Comparison of ENCODE assay signal across 8 cellular contexts in genomic region chr6:42166444-42167141, GRCh38. TPM values are rescaled to one million over a fixed set of nuclear protein-coding genes. Genes with fewer than 3 reads are reported as not detected.
DNase-seq lines count a peak whose midpoint lies in the region; ATAC-seq and TF ChIP-seq lines count a peak whose summit lies in the region.

No MANE protein-coding gene starts in this region.

- H3K9ac ChIP-seq in PC-3 (ENCODE audit: low read length) (no peak overlapping the region), neural cell (ENCODE audit: low read length) (no peak overlapping the region)

- peaks cover 5% of the 10 kb centered on the region for H3K4me1 Mint-ChIP-seq in activated T-cell treated with anti-CD3 and anti-CD28 coated beads, Interleukin-2, amount 50 U/mL, for 24 hours (ENCODE audit: low read depth)

- H3K4me2 ChIP-seq in PC-3 (ENCODE audit: low read length) (peak overlapping the region; percentile 38), neural cell (ENCODE audit: low read length) (no peak overlapping the region)

- no peaks in the 10 kb centered on the region for H3K9me3 Mint-ChIP-seq in activated T-cell treated with anti-CD3 and anti-CD28 coated beads, Interleukin-2, amount 50 U/mL, for 24 hours

- no peak for TF ChIP-seq EP300 in neural cell (conservative IDR thresholded peaks at IDR 0.05; ENCODE audit: poor library complexity, severe bottlenecking)
- TF ChIP-seq EP300 in stomach (IDR thresholded peaks at IDR 0.05), result no peak

- no peaks in the 10 kb centered on the region for H4K20me1 ChIP-seq in PC-3 (ENCODE audit: low read length)
- H4K20me1 ChIP-seq in neural cell (ENCODE audit: insufficient read depth), result no peaks in the 10 kb centered on the region

- no peaks in the 10 kb centered on the region for H3F3A ChIP-seq in PC-3 (ENCODE audit: low read length, unreplicated experiment)
- no peaks in the 10 kb centered on the region for H3F3A ChIP-seq in neural cell (ENCODE audit: insufficient read depth, low read length, poor library complexity, severe bottlenecking)

- TF ChIP-seq CTCF in PC-3 (conservative IDR thresholded peaks at IDR 0.05; ENCODE audit: low read depth, low read length), result peak; percentile 97
- TF ChIP-seq CTCF in neural cell (IDR thresholded peaks at IDR 0.05; ENCODE audit: poor library complexity, severe bottlenecking), result peak; percentile 80
- peak in 5 of 7 experiments; percentile 92 to 98 (median 96) for TF ChIP-seq CTCF in stomach (IDR thresholded peaks at IDR 0.05)

- no peaks in the 10 kb centered on the region for H3K36me3 Mint-ChIP-seq in activated T-cell treated with anti-CD3 and anti-CD28 coated beads, Interleukin-2, amount 50 U/mL, for 24 hours (ENCODE audit: low read depth)

- H3K36me3 ChIP-seq in PC-3 (ENCODE audit: low read depth, low read length) (no peaks in the 10 kb centered on the region), neural cell (ENCODE audit: insufficient read depth, low read length) (no peaks in the 10 kb centered on the region), stomach (no peaks in the 10 kb centered on the region)

- peak overlapping the region; percentile 71 for H3K27ac Mint-ChIP-seq in activated T-cell treated with anti-CD3 and anti-CD28 coated beads, Interleukin-2, amount 50 U/mL, for 24 hours

- H3K27me3 ChIP-seq in PC-3 (ENCODE audit: low read length) (no peaks in the 10 kb centered on the region), neural cell (ENCODE audit: insufficient read depth, low read depth, low read length) (no peaks in the 10 kb centered on the region), stomach (no peaks in the 10 kb centered on the region)

- H3K79me2 ChIP-seq in PC-3 (ENCODE audit: low read length) (no peaks in the 10 kb centered on the region), neural cell (replicated peaks; ENCODE audit: insufficient read depth, low read length) (no peaks in the 10 kb centered on the region)

- H3K27ac ChIP-seq in PC-3 (ENCODE audit: low read length) (no peak overlapping the region), neural cell (ENCODE audit: low read length) (no peak overlapping the region), stomach (no peak overlapping the region)

- H3K4me3 ChIP-seq in Jurkat, Clone E6-1 (ENCODE audit: low read length), result no peak overlapping the region
- H3K4me3 ChIP-seq in PC-3 (ENCODE audit: low read length) (no peak overlapping the region; the same call in 1 of the 2 replicates), neural cell (ENCODE audit: low read length) (no peak overlapping the region), stomach (no peak overlapping the region)

- H3K9me3 ChIP-seq in PC-3 (ENCODE audit: low read length) (no peaks in the 10 kb centered on the region), neural cell (ENCODE audit: low read length) (no peaks in the 10 kb centered on the region), stomach (no peaks in the 10 kb centered on the region)

- CTCF ChIA-PET in PC-3 (lab: Charles Lee), result interaction anchor here (0.6 kb wide), 1 partner anchor 48 kb away, joined by 3 read pairs; no protein-coding TSS in a partner anchor

- peak; percentile 95 for ATAC-seq in PC-3

- no peak overlapping the region for H3K4me3 Mint-ChIP-seq in activated T-cell treated with anti-CD3 and anti-CD28 coated beads, Interleukin-2, amount 50 U/mL, for 24 hours

- DNase-seq in DMS153 treated with DMSO at 0.1 percent for 48 hours (lab: John Stamatoyannopoulos, UW; ENCODE audit: unreplicated experiment) (peak; percentile 88), PC-3 (peak; percentile 94), fibroblast of peridontal ligament (ENCODE audit: extremely low read depth) (peak; percentile 67), stomach (peak; percentile 76), mesenteric fat pad (ENCODE audit: low spot score) (no peak)
- peak; percentile 66 for DNase-seq in Jurkat, Clone E6-1 (ENCODE audit: low read depth, low spot score)
- DNase-seq in activated T-cell treated with anti-CD3 and anti-CD28 coated beads, Interleukin-2, amount 50 U/mL, for 24 hours, result peak; percentile 84

- no peak for TF ChIP-seq POLR2A in stomach (IDR thresholded peaks at IDR 0.05)

- H2AFZ ChIP-seq in PC-3 (ENCODE audit: low read length) (peak overlapping the region; percentile 63), neural cell (ENCODE audit: low read depth, low read length) (no peak overlapping the region)

- H3K4me1 ChIP-seq in PC-3 (ENCODE audit: insufficient read depth, low read length) (peaks cover 8% of the 10 kb centered on the region), stomach (peaks cover 0 to 9% (median 0%) of the 10 kb centered on the region in 4 donors)

- peak; percentile 75 for TF ChIP-seq RAD21 in neural cell (conservative IDR thresholded peaks at IDR 0.05)

- no TSS peak for BruUV-seq in PC-3 (replicated peaks; lab: Mats Ljungman, UMichigan)

- no peaks in the 10 kb centered on the region for H3K9me2 ChIP-seq in PC-3 (replicated peaks; ENCODE audit: low read length)
- no peaks in the 10 kb centered on the region for H3K9me2 ChIP-seq in neural cell (ENCODE audit: insufficient read depth, low read length)

- 4 to 19% (median 14%) methylated on average over 6 to 8 of the region's 8 CpGs for WGBS in stomach, 5 donors

- intact Hi-C loops in PC-3 (cut with micrococcal nuclease), result loop anchor here (1.0 kb wide), 4 partner anchors 48 to 91 kb away; no protein-coding TSS in a partner anchor
- intact Hi-C loops in stomach (cut with DNase I; ENCODE audit: low total_unique reads), result loop anchor here (5.0 kb wide), 1 partner anchor 89 kb away; no protein-coding TSS in a partner anchor

- POLR2A ChIA-PET in PC-3 (lab: Charles Lee; ENCODE audit: unreplicated experiment), result interaction anchor here (0.6 kb wide), 1 partner anchor 60 kb away, joined by 3 read pairs; no protein-coding TSS in a partner anchor

- H3K27me3 Mint-ChIP-seq in activated T-cell treated with anti-CD3 and anti-CD28 coated beads, Interleukin-2, amount 50 U/mL, for 24 hours, result no peaks in the 10 kb centered on the region

TF ChIP-seq in neural cell, 6 proteins besides CTCF, POLR2A, EP300 and RAD21:
- no peak for TF ChIP-seq EZH2 (IDR thresholded peaks at IDR 0.05; ENCODE audit: borderline replicate concordance, insufficient read depth, low read length, poor library complexity, severe bottlenecking)
- peak; percentile 66 for TF ChIP-seq SMC3 (conservative IDR thresholded peaks at IDR 0.05; ENCODE audit: poor library complexity)

RNA-seq across cellular contexts. Expression of gene GUCA1A, which starts 6.6 kb away (rescaled TPM):
- not detected for polyA plus RNA-seq in Jurkat, Clone E6-1 (2012; ENCODE audit: insufficient read depth, insufficient read length)
- total RNA-seq in PC-3 (2014; rRNA removed), result not detected in 2 replicates
- 0.24 and 0.78 TPM in 2 replicates for polyA plus RNA-seq in neural cell
- 0.58 TPM in 1 of 2 replicates, not detected in the other for polyA minus RNA-seq in neural cell
- not detected for total RNA-seq in stomach
- under 1 TPM in 1 of 3 donors, not detected in 2; 0.10 TPM for polyA plus RNA-seq in stomach
- not detected for total RNA-seq in mesenteric fat pad

RNA-seq across cellular contexts. Expression of gene C6orf132, which starts 24.2 kb away (rescaled TPM):
- polyA plus RNA-seq in Jurkat, Clone E6-1 (2012; ENCODE audit: insufficient read depth, insufficient read length), result 0.23 TPM
- 66.0 and 86.3 TPM in 2 replicates for total RNA-seq in PC-3 (2014; rRNA removed)
- polyA plus RNA-seq in neural cell, result not detected in 2 replicates
- polyA minus RNA-seq in neural cell, result not detected in 2 replicates
- 10 to 100 TPM; 27.4 to 81.7 (median 69.0) TPM for total RNA-seq in stomach
- 10 to 100 TPM; 40.5 to 99.2 (median 86.6) TPM for polyA plus RNA-seq in stomach
- 1.3 TPM for total RNA-seq in mesenteric fat pad

RNA-seq across cellular contexts. Expression of gene GUCA1B, which starts 28.2 kb away (rescaled TPM):
- polyA plus RNA-seq in Jurkat, Clone E6-1 (2012; ENCODE audit: insufficient read depth, insufficient read length), result 1.6 TPM
- total RNA-seq in PC-3 (2014; rRNA removed), result 1.2 and 2.8 TPM in 2 replicates
- polyA plus RNA-seq in neural cell, result 1.6 and 2.6 TPM in 2 replicates
- 0.73 and 1.0 TPM in 2 replicates for polyA minus RNA-seq in neural cell
- total RNA-seq in stomach, result under 1 TPM in 2 of 5 donors, not detected in 3; 0.55 to 0.58 TPM
- polyA plus RNA-seq in stomach, result under 1 TPM in 2 of 3 donors, not detected in 1; 0.45 to 0.92 TPM
- total RNA-seq in mesenteric fat pad, result 0.71 TPM

RNA-seq across cellular contexts. Expression of gene MRPS10, which starts 51.1 kb away (rescaled TPM):
- 39.8 TPM for polyA plus RNA-seq in Jurkat, Clone E6-1 (2012; ENCODE audit: insufficient read depth, insufficient read length)
- total RNA-seq in PC-3 (2014; rRNA removed), result 72.2 and 82.1 TPM in 2 replicates
- polyA plus RNA-seq in neural cell, result 36.4 and 37.4 TPM in 2 replicates
- 36.8 and 41.6 TPM in 2 replicates for polyA minus RNA-seq in neural cell
- 10 to 100 TPM in 2 of 5 donors, 1 to 10 TPM in 3; 8.5 to 38.2 (median 9.9) TPM for total RNA-seq in stomach
- polyA plus RNA-seq in stomach, result 10 to 100 TPM; 20.6 to 28.1 (median 24.7) TPM
- 32.1 TPM for total RNA-seq in mesenteric fat pad

Comparison
In these comparisons a context has a peak if more than half of its experiments do, and no peak if none do; other contexts are left out.
1. RNA of gene C6orf132, which starts 24.2 kb away (total RNA-seq): 27.4 to 81.7 TPM in stomach and 66.0 to 86.3 TPM in PC-3; 1.3 TPM in mesenteric fat pad (single experiment); every median in the first group is over 10 times any median in the second.
2. Peak in every context shown above with its lines, with median percentiles within 50 percentile points of each other: CTCF ChIP-seq.